9 cellular contexts compared by ENCODE assay signal in genomic region chr15:67833504-67834248, GRCh38. TPM values are rescaled to one million over a fixed set of nuclear protein-coding genes. Genes with fewer than 3 reads are reported as not detected.
A peak's percentile ranks its signal among the peaks of the same experiment; 100 is the strongest.
DNase-seq lines count a peak whose midpoint lies in the region; ATAC-seq and TF ChIP-seq lines count a peak whose summit lies in the region.
"Had no signal": no experiment of that assay in that cellular context is flagged by ENCODE, and none has a peak within 500 bp of the region (broad histone marks: within the 10 kb centered on the region; RNA-seq: fewer than 3 reads in every experiment).

No MANE protein-coding gene starts in this region.

- intact Hi-C loops in dendritic cell treated with granulocyte-macrophage colony-stimulating factor and Interleukin-4, amounts not matched to agents 40 ng/mL and 50 ng/mL, for 4 days (cut with micrococcal nuclease): loop anchor here (5.0 to 10.0 kb wide), 3 partner anchors 331 to 889 kb away; no protein-coding TSS in a partner anchor

- H3K9me3 Mint-ChIP-seq in activated CD4-positive, alpha-beta T cell treated with anti-CD3 and anti-CD28 coated beads, Interleukin-2, amount 10 ng/mL, durations not matched to agents 7 days and 5 days: no peaks in the 10 kb centered on the region
- H3K9me3 Mint-ChIP-seq in dendritic cell treated with granulocyte-macrophage colony-stimulating factor and Interleukin-4, amounts not matched to agents 40 ng/mL and 50 ng/mL, for 4 days: no peaks in the 10 kb centered on the region
- H3K9me3 Mint-ChIP-seq in mesothelial cell of epicardium: no peaks in the 10 kb centered on the region

- POLR2A ChIA-PET in activated CD4-positive, alpha-beta T cell treated with anti-CD3 and anti-CD28 coated beads, Interleukin-2, amount 10 ng/mL, durations not matched to agents 7 days and 5 days (lab: Charles Lee): no interaction called here

- peak; percentile 49 for DNase-seq in activated CD4-positive, alpha-beta T cell treated with anti-CD3 and anti-CD28 coated beads, Interleukin-2, amount 10 ng/mL, durations not matched to agents 7 days and 5 days
- DNase-seq in activated CD4-positive, alpha-beta T cell treated with anti-CD3 and anti-CD28 coated beads for 4 hours: no peak
- DNase-seq in RPMI7951 (ENCODE audit: low read depth) (peak; percentile 35), mesothelial cell of epicardium (ENCODE audit: low spot score in 2 of 2, unreplicated experiment in 2 of 2) (no peak), H4 (ENCODE audit: low spot score) (no peak)
- DNase-seq in stimulated activated CD4-positive, alpha-beta T cell treated with anti-CD3 and anti-CD28 coated beads, Interleukin-12 subunit alpha, Interleukin-12 subunit beta, amount 100 ng/mL, for 4 hours: no peak

- H3K27ac Mint-ChIP-seq in activated CD4-positive, alpha-beta T cell treated with anti-CD3 and anti-CD28 coated beads, Interleukin-2, amount 10 ng/mL, durations not matched to agents 7 days and 5 days: no peak overlapping the region
- H3K27ac Mint-ChIP-seq in dendritic cell treated with granulocyte-macrophage colony-stimulating factor and Interleukin-4, amounts not matched to agents 40 ng/mL and 50 ng/mL, for 4 days: no peak overlapping the region
- H3K27ac Mint-ChIP-seq in mesothelial cell of epicardium: no peak overlapping the region

- ATAC-seq in GM18907 (IDR thresholded peaks at IDR 0.05; ENCODE audit: unreplicated experiment): no peak

- CTCF ChIA-PET in activated CD4-positive, alpha-beta T cell treated with anti-CD3 and anti-CD28 coated beads, Interleukin-2, amount 10 ng/mL, durations not matched to agents 7 days and 5 days (lab: Charles Lee): no interaction called here

- peaks cover 3% of the 10 kb centered on the region for H3K36me3 Mint-ChIP-seq in activated CD4-positive, alpha-beta T cell treated with anti-CD3 and anti-CD28 coated beads, Interleukin-2, amount 10 ng/mL, durations not matched to agents 7 days and 5 days (ENCODE audit: low read depth)
- H3K36me3 Mint-ChIP-seq in dendritic cell treated with granulocyte-macrophage colony-stimulating factor and Interleukin-4, amounts not matched to agents 40 ng/mL and 50 ng/mL, for 4 days (ENCODE audit: low read depth): no peaks in the 10 kb centered on the region
- no peaks in the 10 kb centered on the region for H3K36me3 Mint-ChIP-seq in mesothelial cell of epicardium

- peaks cover 85% of the 10 kb centered on the region for H3K27me3 Mint-ChIP-seq in activated CD4-positive, alpha-beta T cell treated with anti-CD3 and anti-CD28 coated beads, Interleukin-2, amount 10 ng/mL, durations not matched to agents 7 days and 5 days
- peaks cover 78% of the 10 kb centered on the region for H3K27me3 Mint-ChIP-seq in dendritic cell treated with granulocyte-macrophage colony-stimulating factor and Interleukin-4, amounts not matched to agents 40 ng/mL and 50 ng/mL, for 4 days
- H3K27me3 Mint-ChIP-seq in mesothelial cell of epicardium (ENCODE audit: low read depth): peaks cover 85% of the 10 kb centered on the region

- peak overlapping the region; percentile 26 for H3K4me3 Mint-ChIP-seq in activated CD4-positive, alpha-beta T cell treated with anti-CD3 and anti-CD28 coated beads, Interleukin-2, amount 10 ng/mL, durations not matched to agents 7 days and 5 days
- peak overlapping the region; percentile 67 for H3K4me3 Mint-ChIP-seq in dendritic cell treated with granulocyte-macrophage colony-stimulating factor and Interleukin-4, amounts not matched to agents 40 ng/mL and 50 ng/mL, for 4 days
- H3K4me3 Mint-ChIP-seq in mesothelial cell of epicardium: peak overlapping the region; percentile 67

- peaks cover 44% of the 10 kb centered on the region for H3K4me1 Mint-ChIP-seq in activated CD4-positive, alpha-beta T cell treated with anti-CD3 and anti-CD28 coated beads, Interleukin-2, amount 10 ng/mL, durations not matched to agents 7 days and 5 days
- peaks cover 77% of the 10 kb centered on the region for H3K4me1 Mint-ChIP-seq in dendritic cell treated with granulocyte-macrophage colony-stimulating factor and Interleukin-4, amounts not matched to agents 40 ng/mL and 50 ng/mL, for 4 days (ENCODE audit: low read depth)
- H3K4me1 Mint-ChIP-seq in mesothelial cell of epicardium: peaks cover 36% of the 10 kb centered on the region

- TF ChIP-seq CTCF in mesothelial cell of epicardium (IDR thresholded peaks at IDR 0.05; ENCODE audit: unreplicated experiment): peak; percentile 60

RNA-seq across cellular contexts. Expression of gene RNU6-1, which starts 6.2 kb away (rescaled TPM):
- not detected for total RNA-seq in activated CD4-positive, alpha-beta T cell treated with anti-CD3 and anti-CD28 coated beads, Interleukin-2, amount 10 ng/mL, durations not matched to agents 7 days and 5 days
- total RNA-seq in RPMI7951 (2014; rRNA removed; shearing (Covaris generic)): not detected in 2 replicates
- total RNA-seq in mesothelial cell of epicardium: not detected in 3 replicates
- not detected in 2 replicates for total RNA-seq in H4 (2014; rRNA removed; shearing (Covaris generic))
- total RNA-seq: temporal lobe had no signal

RNA-seq across cellular contexts. Expression of gene SKOR1, which starts 8.4 kb away (rescaled TPM):
- total RNA-seq in activated CD4-positive, alpha-beta T cell treated with anti-CD3 and anti-CD28 coated beads, Interleukin-2, amount 10 ng/mL, durations not matched to agents 7 days and 5 days: under 1 TPM; 0.29 to 0.30 TPM
- total RNA-seq in RPMI7951 (2014; rRNA removed; shearing (Covaris generic)): not detected in 2 replicates
- total RNA-seq in mesothelial cell of epicardium: 0.89 to 1.1 TPM (median 1.1 TPM) in 3 replicates
- not detected in 2 replicates for total RNA-seq in H4 (2014; rRNA removed; shearing (Covaris generic))

Comparison
In these comparisons a context has a peak if more than half of its experiments do, and no peak if none do; other contexts are left out.
1. DNase-seq: peak in activated CD4-positive, alpha-beta T cell treated with anti-CD3 and anti-CD28 coated beads, Interleukin-2, amount 10 ng/mL, durations not matched to agents 7 days and 5 days (single experiment) and RPMI7951 (single experiment); none in activated CD4-positive, alpha-beta T cell treated with anti-CD3 and anti-CD28 coated beads for 4 hours (0 of 2), mesothelial cell of epicardium (0 of 2), H4 (single experiment) and stimulated activated CD4-positive, alpha-beta T cell treated with anti-CD3 and anti-CD28 coated beads, Interleukin-12 subunit alpha, Interleukin-12 subunit beta, amount 100 ng/mL, for 4 hours (single experiment).
2. Peak in every context shown above with its lines, with median percentiles within 50 percentile points of each other: H3K4me3 Mint-ChIP-seq.